In genomic region chr3:27528798-27529197, GRCh38 we compare ENCODE assay signal across 17 cellular contexts.
"Had no signal": no experiment of that assay in that cellular context is flagged by ENCODE, and none has a peak within 500 bp of the region (broad histone marks: within the 10 kb centered on the region; RNA-seq: fewer than 3 reads in every experiment).

No MANE protein-coding gene starts in this region.

- H3K27me3 ChIP-seq: body of pancreas, colonic mucosa, esophagus muscularis mucosa, tibial nerve, uterus had no signal

- DNase-seq: activated CD4-positive, alpha-beta T cell treated with anti-CD3 and anti-CD28 coated beads, Interleukin-2, amount 10 ng/mL, durations not matched to agents 7 days and 5 days; activated CD4-positive, CD25-positive, alpha-beta regulatory T cell; activated gamma-delta T cell treated with Interleukin-2 at 50 U/mL for 16 hours; activated naive CD8-positive, alpha-beta T cell treated with anti-CD3 and anti-CD28 coated beads for 36 hours; amygdala; body of pancreas; central memory CD4-positive, alpha-beta T cell; colonic mucosa; effector CD4-positive, alpha-beta T cell; right cardiac atrium; small intestine; stimulated activated CD4-positive, alpha-beta T cell treated with anti-CD3 and anti-CD28 coated beads, Interleukin-4, amount 100 ng/mL, for 24 hours; stimulated activated naive CD4-positive, alpha-beta T cell; uterus had no signal

- H3K4me3 ChIP-seq: body of pancreas, colonic mucosa, esophagus muscularis mucosa, prostate gland, tibial nerve, uterus had no signal

- H3K9me3 ChIP-seq: body of pancreas, colonic mucosa, esophagus muscularis mucosa, prostate gland, tibial nerve, uterus had no signal

- H3K36me3 ChIP-seq: colonic mucosa, esophagus muscularis mucosa, prostate gland, tibial nerve, uterus had no signal
